ENCODE assay signal across 8 cellular contexts in genomic region chr3:52154135-52155094, GRCh38. TPM values are rescaled to one million over a fixed set of nuclear protein-coding genes. Genes with fewer than 3 reads are reported as not detected.
A peak's percentile ranks its signal among the peaks of the same experiment; 100 is the strongest.
DNase-seq lines count a peak whose midpoint lies in the region; ATAC-seq and TF ChIP-seq lines count a peak whose summit lies in the region.

POC1A (minus strand) TSS chr3:52154423; CDS start chr3:52154372, 51 bp downstream.

- H3K27me3 ChIP-seq in CD4-positive, alpha-beta T cell (ENCODE audit: control insufficient read depth, insufficient read depth, low read length), result no peaks in the 10 kb centered on the region
- H3K27me3 ChIP-seq in dorsolateral prefrontal cortex (no peaks in the 10 kb centered on the region), right lobe of liver (no peaks in the 10 kb centered on the region)

- peak; percentile 9 for TF ChIP-seq CTCF in CD4-positive, alpha-beta T cell (IDR thresholded peaks at IDR 0.05)
- peak in 42 of 56 donors; percentile 5 to 59 (median 32) for TF ChIP-seq CTCF in dorsolateral prefrontal cortex (IDR thresholded peaks at IDR 0.05 in 54 of 56, conservative IDR thresholded peaks at IDR 0.05 in 2 of 56; ENCODE audit: low read depth in 1 of 56, partially characterized antibody in 56 of 56)
- peak in 2 of 4 donors; percentile 16 to 37 for TF ChIP-seq CTCF in right lobe of liver (IDR thresholded peaks at IDR 0.05)

- H3K36me3 Mint-ChIP-seq in CD4-positive, alpha-beta T cell (ENCODE audit: low read depth), result no peaks in the 10 kb centered on the region
- peaks cover 6% of the 10 kb centered on the region for H3K36me3 Mint-ChIP-seq in activated CD4-positive, alpha-beta memory T cell treated with anti-CD3 and anti-CD28 coated beads, Interleukin-2, amount 10 ng/mL, durations not matched to agents 7 days and 5 days (ENCODE audit: low read depth)

- H3K4me3 Mint-ChIP-seq in CD4-positive, alpha-beta T cell, result peak within 1 kb of the TSS; percentile 99
- peak within 1 kb of the TSS; percentile 85 for H3K4me3 Mint-ChIP-seq in activated CD4-positive, alpha-beta memory T cell treated with anti-CD3 and anti-CD28 coated beads, Interleukin-2, amount 10 ng/mL, durations not matched to agents 7 days and 5 days

- 0% methylated on average over 21 of the region's 83 CpGs for WGBS in right lobe of liver (ENCODE audit: insufficient coverage, low coverage, low lambda C conversion rate, missing lambda C conversion rate)

- H3K4me1 ChIP-seq in right lobe of liver, result peaks cover 0 to 22% (median 7%) of the 10 kb centered on the region in 4 donors

- DNase-seq in CD4-positive, alpha-beta T cell, result peak; percentile 66 to 84 (median 76)
- DNase-seq in HK-2 (ENCODE audit: unreplicated experiment) (peak; percentile 91), NCI-H82 treated with DMSO at 0.1 percent for 48 hours (lab: John Stamatoyannopoulos, UW; ENCODE audit: unreplicated experiment) (peak; percentile 86), dorsolateral prefrontal cortex (peak; percentile 84 to 99 (median 95)), right lobe of liver (peak; percentile 94 to 98 (median 97))
- DNase-seq in activated CD4-positive, alpha-beta memory T cell treated with anti-CD3 and anti-CD28 coated beads, Interleukin-2, amount 10 ng/mL, durations not matched to agents 7 days and 5 days, result peak; percentile 91
- peak; percentile 92 for DNase-seq in stimulated activated CD4-positive, alpha-beta T cell treated with anti-CD3 and anti-CD28 coated beads, Interleukin-4, amount 100 ng/mL, for 24 hours

- no peaks in the 10 kb centered on the region for H3K27me3 Mint-ChIP-seq in CD4-positive, alpha-beta T cell
- H3K27me3 Mint-ChIP-seq in activated CD4-positive, alpha-beta memory T cell treated with anti-CD3 and anti-CD28 coated beads, Interleukin-2, amount 10 ng/mL, durations not matched to agents 7 days and 5 days, result peaks cover 2% of the 10 kb centered on the region

- peak within 1 kb of the TSS; percentile 96 for H3K27ac Mint-ChIP-seq in CD4-positive, alpha-beta T cell
- peak within 1 kb of the TSS; percentile 89 for H3K27ac Mint-ChIP-seq in activated CD4-positive, alpha-beta memory T cell treated with anti-CD3 and anti-CD28 coated beads, Interleukin-2, amount 10 ng/mL, durations not matched to agents 7 days and 5 days

- peak; percentile 87 for ATAC-seq in CD4-positive, alpha-beta T cell (ENCODE audit: poor library complexity)
- ATAC-seq in GM19455 (IDR thresholded peaks at IDR 0.05; ENCODE audit: unreplicated experiment), result peak; percentile 77
- ATAC-seq in right lobe of liver, result peak; percentile 95 to 97 (median 96)

- peak; percentile 83 for TF ChIP-seq POLR2A in right lobe of liver (IDR thresholded peaks at IDR 0.05)

- peaks cover 12% of the 10 kb centered on the region for H3K4me1 Mint-ChIP-seq in CD4-positive, alpha-beta T cell (ENCODE audit: low read depth)
- peaks cover 29% of the 10 kb centered on the region for H3K4me1 Mint-ChIP-seq in activated CD4-positive, alpha-beta memory T cell treated with anti-CD3 and anti-CD28 coated beads, Interleukin-2, amount 10 ng/mL, durations not matched to agents 7 days and 5 days

- CTCF ChIA-PET in CD4-positive, alpha-beta T cell (lab: Charles Lee), result interaction anchor here (0.8 to 1.8 kb wide), 5 partner anchors 31 to 153 kb away, joined by 3 to 6 read pairs (median 3); partner anchors contain the start of gene DUSP7
- CTCF ChIA-PET in activated CD4-positive, alpha-beta memory T cell treated with anti-CD3 and anti-CD28 coated beads, Interleukin-2, amount 10 ng/mL, durations not matched to agents 7 days and 5 days (lab: Charles Lee), result interaction anchor here (0.8 to 1.8 kb wide), 20 partner anchors 10 to 213 kb away, joined by 3 to 16 read pairs (median 4); partner anchors contain the start of genes ABHD14B, DUSP7, RPL29 and RRP9

- H3K9me3 Mint-ChIP-seq in CD4-positive, alpha-beta T cell, result no peaks in the 10 kb centered on the region
- H3K9me3 Mint-ChIP-seq in activated CD4-positive, alpha-beta memory T cell treated with anti-CD3 and anti-CD28 coated beads, Interleukin-2, amount 10 ng/mL, durations not matched to agents 7 days and 5 days, result no peaks in the 10 kb centered on the region

- POLR2A ChIA-PET in CD4-positive, alpha-beta T cell (lab: Charles Lee), result interaction anchor here (0.9 to 1.6 kb wide), 10 partner anchors 43 to 770 kb away, joined by 3 to 34 read pairs (median 4); partner anchors contain the start of genes ALAS1, DUSP7, MANF and PCBP4
- POLR2A ChIA-PET in activated CD4-positive, alpha-beta memory T cell treated with anti-CD3 and anti-CD28 coated beads, Interleukin-2, amount 10 ng/mL, durations not matched to agents 7 days and 5 days (lab: Charles Lee), result interaction anchor here (0.7 to 2.0 kb wide), 23 partner anchors 10 to 197 kb away, joined by 3 to 19 read pairs (median 3); partner anchors contain the start of genes ABHD14B, ALAS1, DUSP7 and RPL29

- H3K4me3 ChIP-seq in dorsolateral prefrontal cortex (peak within 1 kb of the TSS; percentile 55 to 99 (median 77)), right lobe of liver (peak within 1 kb of the TSS; percentile 72 to 77 (median 77))

- H3K27ac ChIP-seq in CD4-positive, alpha-beta T cell (ENCODE audit: low read depth, low read length), result peak within 1 kb of the TSS; percentile 73
- H3K27ac ChIP-seq in dorsolateral prefrontal cortex (peak within 1 kb of the TSS; percentile 40 to 96 (median 88)), right lobe of liver (peak within 1 kb of the TSS; percentile 82 to 87 (median 86))

- H3K9me3 ChIP-seq in CD4-positive, alpha-beta T cell (ENCODE audit: control insufficient read depth, low read length), result no peaks in the 10 kb centered on the region
- H3K9me3 ChIP-seq in right lobe of liver, result no peaks in the 10 kb centered on the region

- intact Hi-C loops in CD4-positive, alpha-beta T cell (cut with DNase I, micrococcal nuclease), result loop anchor here (1.0 to 10.0 kb wide), 5 partner anchors 42 to 1787 kb away; partner anchors contain the start of genes NISCH (in 1 of the 2) and RBM15B (in 1 of the 2)
- intact Hi-C loops in dorsolateral prefrontal cortex (cut with DNase I) (loop anchor here (2.0 kb wide), 2 partner anchors 42 to 44 kb away; partner anchors contain the start of gene ALAS1 (in 1 of the 2)), right lobe of liver (cut with DNase I) (no loop called here)

- H3K36me3 ChIP-seq in right lobe of liver, result no peaks in the 10 kb centered on the region

RNA-seq across cellular contexts. Expression of gene POC1A, which starts in this region (rescaled TPM):
- under 1 TPM; 0.22 to 0.39 TPM for total RNA-seq in CD4-positive, alpha-beta T cell
- total RNA-seq in activated CD4-positive, alpha-beta memory T cell treated with anti-CD3 and anti-CD28 coated beads, Interleukin-2, amount 10 ng/mL, durations not matched to agents 7 days and 5 days, result 10 to 100 TPM; 24.8 to 25.6 TPM
- total RNA-seq in dorsolateral prefrontal cortex (1 to 10 TPM; 1.3 to 5.8 (median 3.0) TPM), right lobe of liver (1 to 10 TPM; 2.0 to 4.3 (median 3.2) TPM)

Comparison
In these comparisons a context has a peak if more than half of its experiments do, and no peak if none do; other contexts are left out.
1. Peak in every context shown above with its lines: DNase-seq, ATAC-seq, H3K4me3 ChIP-seq and H3K27ac ChIP-seq.
2. Peak in DNase-seq, ATAC-seq and H3K27ac ChIP-seq in CD4-positive, alpha-beta T cell; RNA of the gene not detected or under 1 TPM.
3. intact Hi-C loops: an anchor here in CD4-positive, alpha-beta T cell (1.0 to 10.0 kb wide) and dorsolateral prefrontal cortex (2.0 kb wide); none called in right lobe of liver.